ENCODE assay signal across 17 cellular contexts in genomic region chr2:207599641-207600040, GRCh38. TPM values are rescaled to one million over a fixed set of nuclear protein-coding genes. Genes with fewer than 3 reads are reported as not detected.
DNase-seq lines count a peak whose midpoint lies in the region; ATAC-seq and TF ChIP-seq lines count a peak whose summit lies in the region.
"Had no signal": no experiment of that assay in that cellular context is flagged by ENCODE, and none has a peak within 500 bp of the region (broad histone marks: within the 10 kb centered on the region; RNA-seq: fewer than 3 reads in every experiment).

No MANE protein-coding gene starts in this region.

- no peaks in the 10 kb centered on the region for H3K27me3 ChIP-seq in CD8-positive, alpha-beta T cell (ENCODE audit: insufficient read depth, low read length)
- H3K27me3 ChIP-seq in smooth muscle cell (ENCODE audit: low read depth), result no peaks in the 10 kb centered on the region
- H3K27me3 ChIP-seq in adrenal gland, result no peaks in the 10 kb centered on the region
- no peaks in the 10 kb centered on the region for H3K27me3 ChIP-seq in lower lobe of right lung (ENCODE audit: low read depth)
- H3K27me3 ChIP-seq: BE2C had no signal

- H3K79me2 ChIP-seq in smooth muscle cell (ENCODE audit: low read depth), result peaks cover 3% of the 10 kb centered on the region

- H3K36me3 Mint-ChIP-seq in CD8-positive, alpha-beta T cell, result peaks cover 32% of the 10 kb centered on the region
- peaks cover 21% of the 10 kb centered on the region for H3K36me3 Mint-ChIP-seq in T-cell
- H3K36me3 Mint-ChIP-seq in glutamatergic neuron (ENCODE audit: unreplicated experiment), result peaks cover 1% of the 10 kb centered on the region

- H3K36me3 ChIP-seq in CD8-positive, alpha-beta T cell (ENCODE audit: insufficient read depth, low read length), result peaks cover 1% of the 10 kb centered on the region
- H3K36me3 ChIP-seq in smooth muscle cell (ENCODE audit: low read depth) (peaks cover 9% of the 10 kb centered on the region), adrenal gland (replicated peaks in 1 of 2) (peaks cover 0 to 8% of the 10 kb centered on the region in 2 donors), lower lobe of right lung (peaks cover 44% of the 10 kb centered on the region)

- no peaks in the 10 kb centered on the region for H3K9me3 Mint-ChIP-seq in CD8-positive, alpha-beta T cell
- no peaks in the 10 kb centered on the region for H3K9me3 Mint-ChIP-seq in T-cell
- peaks cover 5% of the 10 kb centered on the region for H3K9me3 Mint-ChIP-seq in glutamatergic neuron (ENCODE audit: unreplicated experiment)

- POLR2A ChIA-PET in CD8-positive, alpha-beta T cell (lab: Charles Lee), result interaction anchor here (1.3 to 1.5 kb wide), 3 partner anchors 26 to 70 kb away, joined by 3 read pairs; partner anchors contain the start of genes CREB1 and METTL21A
- POLR2A ChIA-PET in T-cell (lab: Charles Lee), result no interaction called here

- peak overlapping the region; percentile 50 for H3K27ac Mint-ChIP-seq in CD8-positive, alpha-beta T cell
- H3K27ac Mint-ChIP-seq in T-cell (peak overlapping the region; percentile 19 to 24), glutamatergic neuron (ENCODE audit: unreplicated experiment) (peak overlapping the region; percentile 53)

- intact Hi-C loops in CD8-positive, alpha-beta T cell (cut with DNase I, micrococcal nuclease), result no loop called here
- intact Hi-C loops in adrenal gland (cut with DNase I) (no loop called here), lower lobe of right lung (cut with DNase I) (no loop called here)

- peaks cover 25% of the 10 kb centered on the region for H3K4me1 Mint-ChIP-seq in CD8-positive, alpha-beta T cell (ENCODE audit: low read depth)
- H3K4me1 Mint-ChIP-seq in T-cell, result peaks cover 8 to 28% (median 28%) of the 10 kb centered on the region in 3 donors
- peaks cover 40% of the 10 kb centered on the region for H3K4me1 Mint-ChIP-seq in glutamatergic neuron (ENCODE audit: low read depth, unreplicated experiment)

- CTCF ChIA-PET in CD8-positive, alpha-beta T cell (lab: Charles Lee), result no interaction called here
- CTCF ChIA-PET in T-cell (lab: Charles Lee), result interaction anchor here in 1 of 2 donors (0.6 kb wide), 2 partner anchors 10 to 11 kb away, joined by 3 read pairs; no protein-coding TSS in a partner anchor

- H3K9ac ChIP-seq in smooth muscle cell (ENCODE audit: low read depth), result no peak overlapping the region

- peaks cover 5% of the 10 kb centered on the region for H4K20me1 ChIP-seq in smooth muscle cell (ENCODE audit: low read depth)

- TF ChIP-seq POLR2A in adrenal gland (IDR thresholded peaks at IDR 0.05), result no peak

- H3K4me2 ChIP-seq in smooth muscle cell, result no peak overlapping the region

- no peak overlapping the region for H3K4me3 ChIP-seq in CD8-positive, alpha-beta T cell (ENCODE audit: low read depth, low read length)
- H3K4me3 ChIP-seq in smooth muscle cell, result no peak overlapping the region
- H3K4me3 ChIP-seq in adrenal gland, result no peak overlapping the region
- H3K4me3 ChIP-seq in lower lobe of right lung, result no peak overlapping the region

- H3K27me3 Mint-ChIP-seq in CD8-positive, alpha-beta T cell (ENCODE audit: low read depth), result no peaks in the 10 kb centered on the region
- no peaks in the 10 kb centered on the region for H3K27me3 Mint-ChIP-seq in T-cell
- peaks cover 2% of the 10 kb centered on the region for H3K27me3 Mint-ChIP-seq in glutamatergic neuron (ENCODE audit: unreplicated experiment)

- H3K4me1 ChIP-seq in CD8-positive, alpha-beta T cell (ENCODE audit: insufficient read depth, low read length), result no peaks in the 10 kb centered on the region
- H3K4me1 ChIP-seq in smooth muscle cell (ENCODE audit: low read depth) (no peaks in the 10 kb centered on the region), adrenal gland (replicated peaks in 1 of 2) (peaks cover 0 to 5% of the 10 kb centered on the region in 2 donors), lower lobe of right lung (no peaks in the 10 kb centered on the region)
- H3K4me1 ChIP-seq: BE2C had no signal

- no peak overlapping the region for H3K27ac ChIP-seq in CD8-positive, alpha-beta T cell (ENCODE audit: low read depth, low read length)
- H3K27ac ChIP-seq in smooth muscle cell (ENCODE audit: low read depth) (peak overlapping the region; percentile 29), adrenal gland (no peak overlapping the region), lower lobe of right lung (no peak overlapping the region)
- H3K27ac ChIP-seq: HL-60 had no signal

- no peak for ATAC-seq in CD8-positive, alpha-beta T cell
- ATAC-seq in T-cell (replicated peaks in 1 of 4), result no peak
- no peak for ATAC-seq in lower lobe of right lung

- H3K4me3 Mint-ChIP-seq in CD8-positive, alpha-beta T cell, result no peak overlapping the region
- H3K4me3 Mint-ChIP-seq in T-cell (no peak overlapping the region), glutamatergic neuron (ENCODE audit: unreplicated experiment) (no peak overlapping the region)

- no peak overlapping the region for H2AFZ ChIP-seq in smooth muscle cell (ENCODE audit: low read depth)

- H3K9me3 ChIP-seq in CD8-positive, alpha-beta T cell (ENCODE audit: low read length), result no peaks in the 10 kb centered on the region
- H3K9me3 ChIP-seq in smooth muscle cell (replicated peaks; ENCODE audit: low read depth), result no peaks in the 10 kb centered on the region
- no peaks in the 10 kb centered on the region for H3K9me3 ChIP-seq in adrenal gland (replicated peaks in 1 of 3)
- H3K9me3 ChIP-seq in lower lobe of right lung, result no peaks in the 10 kb centered on the region
- H3K9me3 ChIP-seq: BE2C had no signal

- peaks cover 3% of the 10 kb centered on the region for H3F3A ChIP-seq in smooth muscle cell (ENCODE audit: low read depth)

- DNase-seq in CD8-positive, alpha-beta T cell, result no peak
- DNase-seq in T-cell (no peak), glutamatergic neuron (no peak), smooth muscle cell (lab: John Stamatoyannopoulos, UW; ENCODE audit: unreplicated experiment) (no peak), adrenal gland (no peak), lower lobe of right lung (no peak), NCI-H1105 (lab: John Stamatoyannopoulos, UW) (no peak)
- DNase-seq: BE2C, DMS79 treated with DMSO at 0.1 percent for 48 hours, GOT3, NCI-H1417 treated with DMSO at 0.1 percent for 48 hours, NCI-H1930, NCI-H2171, NCI-H446, NCI-H69, SHP77 treated with DMSO at 0.1 percent for 48 hours had no signal

- no peak for TF ChIP-seq CTCF in CD8-positive, alpha-beta T cell (IDR thresholded peaks at IDR 0.05)
- TF ChIP-seq CTCF in glutamatergic neuron (IDR thresholded peaks at IDR 0.05; ENCODE audit: partially characterized antibody, unreplicated experiment) (no peak), smooth muscle cell (IDR thresholded peaks at IDR 0.05; ENCODE audit: borderline replicate concordance, insufficient read depth, poor library complexity, severe bottlenecking) (no peak), adrenal gland (IDR thresholded peaks at IDR 0.05) (no peak), lower lobe of right lung (IDR thresholded peaks at IDR 0.05) (no peak)

RNA-seq across cellular contexts. Expression of gene METTL21A, which starts 25.6 kb away (rescaled TPM):
- 10 to 100 TPM; 12.3 to 12.4 TPM for total RNA-seq in CD8-positive, alpha-beta T cell
- total RNA-seq in T-cell (10 to 100 TPM; 14.3 to 23.1 (median 18.2) TPM), glutamatergic neuron (ENCODE audit: unreplicated experiment) (19.3 TPM), smooth muscle cell (19.6 and 19.7 TPM in 2 replicates), adrenal gland (10 to 100 TPM in 6 of 8 donors, 1 to 10 TPM in 2; 6.9 to 28.3 (median 13.6) TPM), lower lobe of right lung (12.7 TPM)
- polyA plus RNA-seq in smooth muscle cell (13.0 and 21.0 TPM in 2 replicates), adrenal gland (10 to 100 TPM in 1 of 3 donors, 1 to 10 TPM in 2; 7.7 to 20.3 (median 10.0) TPM)
